ENCODE assay signal across 25 cellular contexts in the genomic region with DNA sequence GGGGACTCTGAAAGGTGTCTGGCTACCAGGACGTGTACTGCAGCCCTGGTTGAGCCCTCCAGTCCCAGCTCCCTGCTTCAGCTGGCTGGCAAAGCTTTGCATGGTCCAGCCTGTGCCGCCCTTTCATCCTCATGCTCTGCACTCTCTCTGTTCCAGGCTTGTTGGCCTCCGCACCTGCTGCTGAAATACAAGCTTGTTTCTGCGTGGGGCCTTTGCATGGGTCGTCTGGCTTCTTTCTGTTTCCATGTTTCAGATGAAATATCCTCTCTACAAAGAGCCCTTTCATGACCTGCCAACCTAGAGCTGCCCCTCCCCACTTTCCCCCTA. TPM values are rescaled to one million over a fixed set of nuclear protein-coding genes. Genes with fewer than 3 reads are reported as not detected.
DNase-seq lines count a peak whose midpoint lies in the region; ATAC-seq and TF ChIP-seq lines count a peak whose summit lies in the region.
"Had no signal": no experiment of that assay in that cellular context is flagged by ENCODE, and none has a peak within 500 bp of the region (broad histone marks: within the 10 kb centered on the region; RNA-seq: fewer than 3 reads in every experiment).

No MANE protein-coding gene starts in this region.

- peak overlapping the region in 4 of 7 donors; percentile 42 to 88 (median 80) for H3K27ac Mint-ChIP-seq in CD4-positive, alpha-beta memory T cell
- no peak overlapping the region for H3K27ac Mint-ChIP-seq in CD8-positive, alpha-beta T cell
- H3K27ac Mint-ChIP-seq: mesothelial cell of epicardium; natural killer cell treated with Interleukin-12 subunit alpha and Interleukin-12 subunit beta and Interleukin-15 and Interleukin-18, amount 100 ng/mL, for 72 hours had no signal

- CTCF ChIA-PET in CD4-positive, alpha-beta memory T cell (lab: Charles Lee; ENCODE audit: partially characterized antibody): interaction anchor here (1.2 to 2.3 kb wide), 2 partner anchors 18 to 89 kb away, joined by 5 to 9 read pairs; no protein-coding TSS in a partner anchor
- CTCF ChIA-PET in CD8-positive, alpha-beta T cell (lab: Charles Lee): interaction anchor here (0.9 to 1.4 kb wide), 3 partner anchors 18 to 160 kb away, joined by 3 to 5 read pairs (median 4); no protein-coding TSS in a partner anchor

- H3K4me1 Mint-ChIP-seq in CD4-positive, alpha-beta memory T cell: peaks cover 5 to 27% (median 16%) of the 10 kb centered on the region in 4 donors
- H3K4me1 Mint-ChIP-seq in CD8-positive, alpha-beta T cell (ENCODE audit: low read depth): peaks cover 3% of the 10 kb centered on the region

- no peaks in the 10 kb centered on the region for H3K36me3 ChIP-seq in CD4-positive, alpha-beta memory T cell (ENCODE audit: insufficient read depth, low read length)
- no peaks in the 10 kb centered on the region for H3K36me3 ChIP-seq in gastrocnemius medialis
- no peaks in the 10 kb centered on the region for H3K36me3 ChIP-seq in ovary
- no peaks in the 10 kb centered on the region for H3K36me3 ChIP-seq in CD8-positive, alpha-beta T cell (ENCODE audit: insufficient read depth, low read length)
- H3K36me3 ChIP-seq: SJCRH30 had no signal

- H3K27me3 ChIP-seq in CD4-positive, alpha-beta memory T cell (ENCODE audit: insufficient read depth, low read length): no peaks in the 10 kb centered on the region
- H3K27me3 ChIP-seq in gastrocnemius medialis: no peaks in the 10 kb centered on the region
- no peaks in the 10 kb centered on the region for H3K27me3 ChIP-seq in ovary
- H3K27me3 ChIP-seq in CD8-positive, alpha-beta T cell (ENCODE audit: insufficient read depth, low read length): no peaks in the 10 kb centered on the region
- H3K27me3 ChIP-seq: BLaER1 treated with 17β-estradiol and CSF1 and Interleukin-3, amounts not matched to agents 10 nM and 100 nM; SJCRH30; testis had no signal

- no peaks in the 10 kb centered on the region for H3K9me3 ChIP-seq in CD4-positive, alpha-beta memory T cell (ENCODE audit: control insufficient read depth in 1 of 2, low read length in 2 of 2)
- no peaks in the 10 kb centered on the region for H3K9me3 ChIP-seq in gastrocnemius medialis
- no peaks in the 10 kb centered on the region for H3K9me3 ChIP-seq in ovary
- H3K9me3 ChIP-seq in CD8-positive, alpha-beta T cell (ENCODE audit: low read length): no peaks in the 10 kb centered on the region
- H3K9me3 ChIP-seq: BLaER1 treated with 17β-estradiol and CSF1 and Interleukin-3, amounts not matched to agents 10 nM and 100 nM; SJCRH30; testis had no signal

- DNase-seq in CD4-positive, alpha-beta memory T cell: no peak
- peak; percentile 61 for DNase-seq in medulla oblongata (ENCODE audit: extremely low spot score)
- DNase-seq in gastrocnemius medialis: no peak
- no peak for DNase-seq in stimulated activated naive CD8-positive, alpha-beta T cell treated with anti-CD3 and anti-CD28 coated beads, Interleukin-15, Interleukin-2, amounts not matched to agents 100 U/mL and 50 U/mL, for 24 hours
- DNase-seq in ovary: no peak
- DNase-seq in CD8-positive, alpha-beta T cell: no peak
- DNase-seq: activated CD4-positive, CD25-positive, alpha-beta regulatory T cell treated with anti-CD3 and anti-CD28 coated beads, Interleukin-2, amount 50 U/mL, for 72 hours; activated naive CD4-positive, alpha-beta T cell treated with anti-CD3 and anti-CD28 coated beads, Interleukin-2, amount 50 U/mL, for 16 hours; activated T-cell treated with anti-CD3 and anti-CD28 coated beads, Interleukin-2, amount 50 U/mL, for 48 hours; Calu3; dermis blood vessel endothelial cell; Kasumi-1; left cardiac atrium; NCI-H2029; NCI-H526 treated with DMSO at 0.1 percent for 48 hours; stimulated activated CD8-positive, alpha-beta memory T cell treated with anti-CD3 and anti-CD28 coated beads, Interleukin-4, amount 100 ng/mL, for 48 hours; testis had no signal

- H3K27me3 Mint-ChIP-seq in CD4-positive, alpha-beta memory T cell: no peaks in the 10 kb centered on the region
- H3K27me3 Mint-ChIP-seq in CD8-positive, alpha-beta T cell (ENCODE audit: low read depth): no peaks in the 10 kb centered on the region
- H3K27me3 Mint-ChIP-seq: natural killer cell treated with Interleukin-12 subunit alpha and Interleukin-12 subunit beta and Interleukin-15 and Interleukin-18, amount 100 ng/mL, for 72 hours had no signal

- POLR2A ChIA-PET in CD4-positive, alpha-beta memory T cell (lab: Charles Lee; ENCODE audit: partially characterized antibody): no interaction called here
- POLR2A ChIA-PET in CD8-positive, alpha-beta T cell (lab: Charles Lee): no interaction called here

- ATAC-seq in gastrocnemius medialis (no peak), GM18870 (IDR thresholded peaks at IDR 0.05; ENCODE audit: unreplicated experiment) (no peak)
- ATAC-seq in stimulated activated naive CD8-positive, alpha-beta T cell treated with anti-CD3 and anti-CD28 coated beads, Interleukin-15, Interleukin-2, amounts not matched to agents 100 U/mL and 50 U/mL, for 24 hours: no peak
- ATAC-seq in CD8-positive, alpha-beta T cell: no peak
- ATAC-seq: HepG2; natural killer cell treated with Interleukin-12 subunit alpha and Interleukin-12 subunit beta and Interleukin-15 and Interleukin-18, amount 100 ng/mL, for 72 hours had no signal

- WGBS in ovary, 3 donors: 74 to 79% (median 78%) methylated on average over 5 of the region's 5 CpGs

- H3K4me3 Mint-ChIP-seq in CD4-positive, alpha-beta memory T cell: no peak overlapping the region
- H3K4me3 Mint-ChIP-seq in CD8-positive, alpha-beta T cell: no peak overlapping the region
- H3K4me3 Mint-ChIP-seq: mesothelial cell of epicardium; natural killer cell treated with Interleukin-12 subunit alpha and Interleukin-12 subunit beta and Interleukin-15 and Interleukin-18, amount 100 ng/mL, for 72 hours had no signal

- no peak for TF ChIP-seq CTCF in gastrocnemius medialis (IDR thresholded peaks at IDR 0.05 in 4 of 5, conservative IDR thresholded peaks at IDR 0.05 in 1 of 5)
- no peak for TF ChIP-seq CTCF in ovary (IDR thresholded peaks at IDR 0.05)
- TF ChIP-seq CTCF in CD8-positive, alpha-beta T cell (IDR thresholded peaks at IDR 0.05): no peak

- in situ Hi-C loops in gastrocnemius medialis (cut with MboI; ENCODE audit: low sequenced_read_pairs in 4 of 4): no loop called here

- intact Hi-C loops in CD4-positive, alpha-beta memory T cell (cut with micrococcal nuclease): no loop called here
- intact Hi-C loops in gastrocnemius medialis (cut with DNase I; ENCODE audit: low total_unique reads): loop anchor here (2.0 kb wide), 2 partner anchors 46 to 58 kb away; partner anchors contain the start of gene TSPAN15
- intact Hi-C loops in ovary (cut with DNase I): no loop called here
- intact Hi-C loops in CD8-positive, alpha-beta T cell (cut with DNase I, micrococcal nuclease): no loop called here

- no peak overlapping the region for H3K27ac ChIP-seq in CD4-positive, alpha-beta memory T cell (ENCODE audit: low read depth, low read length)
- peak overlapping the region; percentile 80 for H3K27ac ChIP-seq in cingulate gyrus (ENCODE audit: low read depth, low read length)
- H3K27ac ChIP-seq in gastrocnemius medialis: peak overlapping the region; percentile 82 to 91 (median 84)
- H3K27ac ChIP-seq in ovary: no peak overlapping the region
- H3K27ac ChIP-seq in CD8-positive, alpha-beta T cell (ENCODE audit: low read depth, low read length): no peak overlapping the region
- H3K27ac ChIP-seq: BLaER1 treated with 17β-estradiol and CSF1 and Interleukin-3, amounts not matched to agents 10 nM and 100 nM; SJCRH30; testis had no signal

- no peaks in the 10 kb centered on the region for H3K36me3 Mint-ChIP-seq in CD4-positive, alpha-beta memory T cell
- no peaks in the 10 kb centered on the region for H3K36me3 Mint-ChIP-seq in CD8-positive, alpha-beta T cell
- H3K36me3 Mint-ChIP-seq: mesothelial cell of epicardium; natural killer cell treated with Interleukin-12 subunit alpha and Interleukin-12 subunit beta and Interleukin-15 and Interleukin-18, amount 100 ng/mL, for 72 hours had no signal

- TF ChIP-seq EP300 in ovary (IDR thresholded peaks at IDR 0.05): no peak

- H3K9me3 Mint-ChIP-seq in CD4-positive, alpha-beta memory T cell: no peaks in the 10 kb centered on the region
- no peaks in the 10 kb centered on the region for H3K9me3 Mint-ChIP-seq in CD8-positive, alpha-beta T cell
- H3K9me3 Mint-ChIP-seq: mesothelial cell of epicardium; natural killer cell treated with Interleukin-12 subunit alpha and Interleukin-12 subunit beta and Interleukin-15 and Interleukin-18, amount 100 ng/mL, for 72 hours had no signal

- peaks cover 17% of the 10 kb centered on the region for H3K4me1 ChIP-seq in CD4-positive, alpha-beta memory T cell (ENCODE audit: insufficient read depth, low read length)
- peaks cover 49 to 58% of the 10 kb centered on the region in 2 donors for H3K4me1 ChIP-seq in gastrocnemius medialis
- H3K4me1 ChIP-seq in ovary (ENCODE audit: insufficient read depth): no peaks in the 10 kb centered on the region
- no peaks in the 10 kb centered on the region for H3K4me1 ChIP-seq in CD8-positive, alpha-beta T cell (ENCODE audit: insufficient read depth, low read length)

- no peak for TF ChIP-seq POLR2A in gastrocnemius medialis (IDR thresholded peaks at IDR 0.05)
- TF ChIP-seq POLR2A in ovary (IDR thresholded peaks at IDR 0.05): no peak

- no peak overlapping the region for H3K4me3 ChIP-seq in CD4-positive, alpha-beta memory T cell (ENCODE audit: low read length in 2 of 2)
- H3K4me3 ChIP-seq in gastrocnemius medialis: no peak overlapping the region
- H3K4me3 ChIP-seq in ovary: no peak overlapping the region
- H3K4me3 ChIP-seq in CD8-positive, alpha-beta T cell (ENCODE audit: low read depth, low read length): no peak overlapping the region
- H3K4me3 ChIP-seq: BLaER1 treated with 17β-estradiol and CSF1 and Interleukin-3, amounts not matched to agents 10 nM and 100 nM; SJCRH30; testis had no signal

RNA-seq across cellular contexts. Expression of gene TSPAN15, which starts 45.9 kb away (rescaled TPM):
- total RNA-seq in CD4-positive, alpha-beta memory T cell: 1 to 10 TPM; 2.4 to 2.8 TPM
- 10 to 100 TPM; 15.9 to 18.1 TPM for polyA plus RNA-seq in CD4-positive, alpha-beta memory T cell
- total RNA-seq in gastrocnemius medialis: 10 to 100 TPM in 2 of 4 donors, 1 to 10 TPM in 2; 7.9 to 21.0 (median 11.8) TPM
- total RNA-seq in ovary: 10 to 100 TPM in 3 of 7 donors, 1 to 10 TPM in 4; 2.8 to 13.7 (median 5.6) TPM
- polyA plus RNA-seq in ovary: 10 to 100 TPM in 1 of 2 donors, 1 to 10 TPM in 1; 5.1 to 13.7 TPM
- total RNA-seq in CD8-positive, alpha-beta T cell: 1 to 10 TPM; 1.9 to 2.6 TPM
- total RNA-seq: H4 had no signal

Comparison
In these comparisons a context has a peak if more than half of its experiments do, and no peak if none do; other contexts are left out.
1. H3K27ac ChIP-seq: peak in cingulate gyrus (single experiment) and gastrocnemius medialis (4 of 4); none in CD4-positive, alpha-beta memory T cell (single experiment), ovary (0 of 2) and CD8-positive, alpha-beta T cell (single experiment).